In the genomic region with DNA sequence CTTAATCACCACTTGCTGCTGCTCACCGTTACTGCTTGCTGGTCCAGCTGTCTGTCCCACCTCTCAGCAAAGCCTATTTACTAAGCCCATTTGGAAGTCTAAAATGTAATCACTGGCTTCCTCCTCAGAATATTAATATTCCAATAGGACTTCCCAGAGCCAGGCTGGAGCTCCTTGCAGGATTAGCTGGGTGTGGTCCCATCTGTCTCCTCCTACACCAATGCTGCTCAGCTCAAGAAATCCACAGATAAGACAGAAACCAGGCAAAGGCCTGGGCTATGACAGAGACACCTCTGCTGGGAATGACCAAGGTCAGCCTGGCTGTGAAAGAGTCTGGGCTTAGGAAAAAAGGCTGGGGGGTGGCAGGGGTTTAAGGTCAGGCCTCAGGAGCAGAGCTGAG, we compare ENCODE assay signal across 27 cellular contexts.
"Had no signal": no experiment of that assay in that cellular context is flagged by ENCODE, and none has a peak within 500 bp of the region (broad histone marks: within the 10 kb centered on the region; RNA-seq: fewer than 3 reads in every experiment).

No MANE protein-coding gene starts in this region.

- DNase-seq: activated B cell treated with CpG ODN at 0.5 μM for 24 hours; activated CD4-positive, alpha-beta memory T cell treated with anti-CD3 and anti-CD28 coated beads for 36 hours; activated CD4-positive, alpha-beta T cell treated with anti-CD3 and anti-CD28 coated beads for 1 hour; activated CD4-positive, alpha-beta T cell treated with anti-CD3 and anti-CD28 coated beads, Interleukin-2, amount 10 ng/mL, durations not matched to agents 7 days and 5 days; activated CD8-positive, alpha-beta memory T cell treated with anti-CD3 and anti-CD28 coated beads for 24 hours; activated effector memory CD4-positive, alpha-beta T cell treated with anti-CD3 and anti-CD28 coated beads, Interleukin-2, amount 50 U/mL, for 16 hours; activated naive CD4-positive, alpha-beta T cell treated with Interleukin-2 at 50 U/mL for 16 hours; activated naive CD8-positive, alpha-beta T cell treated with anti-CD3 and anti-CD28 coated beads, Interleukin-2, amount 50 U/mL, for 24 hours; activated T-cell treated with anti-CD3 and anti-CD28 coated beads, Interleukin-2, amount 50 U/mL, for 4 hours; amniotic stem cell; body of pancreas; MG63; MV-4-11; NCI-H1092 treated with DMSO at 0.1 percent for 48 hours; NCI-H1417 treated with DMSO at 0.1 percent for 48 hours; NCI-H1694; NCI-H2029; NCI-H2107; NCI-H2171 treated with DMSO at 0.1 percent for 48 hours; NCI-H226; NCI-H510A; NCI-H748 treated with DMSO at 0.1 percent for 48 hours; Peyer's patch; SHP77 treated with DMSO at 0.1 percent for 48 hours; T-helper 9 cell had no signal

- H3K4me1 ChIP-seq: ascending aorta, body of pancreas had no signal

- ATAC-seq: activated naive CD4-positive, alpha-beta T cell treated with anti-CD3 and anti-CD28 coated beads, Interleukin-2, amount 50 U/mL, for 72 hours; activated naive CD8-positive, alpha-beta T cell treated with anti-CD3 and anti-CD28 coated beads, Interleukin-2, amount 50 U/mL, for 24 hours; activated T-cell treated with anti-CD3 and anti-CD28 coated beads, Interleukin-2, amount 50 U/mL, for 4 hours; body of pancreas had no signal

- H3K27me3 ChIP-seq: ascending aorta, body of pancreas, MG63, Peyer's patch had no signal

- H3K27ac ChIP-seq: ascending aorta, body of pancreas, Peyer's patch had no signal

- H3K36me3 ChIP-seq: ascending aorta, MG63, Peyer's patch had no signal

- H3K4me3 ChIP-seq: ascending aorta, body of pancreas, MG63, Peyer's patch had no signal

- H3K9me3 ChIP-seq: body of pancreas, MG63 had no signal
